ENCODE assay signal across 1 cellular context in genomic region chr1:225695578-225696332, GRCh38.
TF ChIP-seq lines count a peak whose summit lies in the region.

No MANE protein-coding gene starts in this region.

TF ChIP-seq in HEK293, 187 proteins besides CTCF, POLR2A, EP300 and RAD21 (continued from another document):
- TF ChIP-seq PRDM2 (tag by site-specific recombination; IDR thresholded peaks at IDR 0.05; ENCODE audit: borderline replicate concordance) (no peak), ZNF280D (tag by site-specific recombination; IDR thresholded peaks at IDR 0.05) (no peak), ZNF777 (tag by site-specific recombination; IDR thresholded peaks at IDR 0.05; ENCODE audit: borderline replicate concordance) (no peak), ZNF362 (tag by site-specific recombination; IDR thresholded peaks at IDR 0.05) (no peak), ZNF830 (tag by site-specific recombination; IDR thresholded peaks at IDR 0.05; ENCODE audit: low read depth) (no peak), HIC1 (tag by site-specific recombination; IDR thresholded peaks at IDR 0.05) (no peak), INSM2 (tag by site-specific recombination; IDR thresholded peaks at IDR 0.05) (no peak), ZNF791 (tag by site-specific recombination; IDR thresholded peaks at IDR 0.05) (no peak), ZNF169 (tag by site-specific recombination; IDR thresholded peaks at IDR 0.05) (no peak), ZNF629 (tag by site-specific recombination; IDR thresholded peaks at IDR 0.05) (no peak), ZNF76 (tag by site-specific recombination; IDR thresholded peaks at IDR 0.05; ENCODE audit: borderline replicate concordance, low read depth) (no peak), KLF16 (tag by site-specific recombination; IDR thresholded peaks at IDR 0.05) (no peak), ZNF654 (tag by site-specific recombination; IDR thresholded peaks at IDR 0.05; ENCODE audit: low read depth) (no peak), ZNF488 (tag by site-specific recombination; IDR thresholded peaks at IDR 0.05) (no peak), MEIS1 (CRISPR knock-in tag; IDR thresholded peaks at IDR 0.05; ENCODE audit: borderline replicate concordance) (no peak), ZNF341 (tag by site-specific recombination; IDR thresholded peaks at IDR 0.05; ENCODE audit: low read depth) (0 out of 2 replicates have a peak, but pooled peaks have one; percentile 15), ZNF24 (tag by site-specific recombination; IDR thresholded peaks at IDR 0.05) (no peak), BCL11A (tag by site-specific recombination; IDR thresholded peaks at IDR 0.05; ENCODE audit: low read depth) (no peak), ZNF423 (tag by site-specific recombination; IDR thresholded peaks at IDR 0.05) (no peak), ZBTB7A (tag by site-specific recombination; IDR thresholded peaks at IDR 0.05; ENCODE audit: low read depth) (no peak), ZNF16 (tag by site-specific recombination; IDR thresholded peaks at IDR 0.05; ENCODE audit: low read depth) (no peak), ZNF610 (tag by site-specific recombination; IDR thresholded peaks at IDR 0.05; ENCODE audit: borderline replicate concordance) (no peak), ZNF792 (tag by site-specific recombination; IDR thresholded peaks at IDR 0.05) (no peak), PRDM1 (tag by site-specific recombination; IDR thresholded peaks at IDR 0.05) (no peak), ZNF366 (tag by site-specific recombination; conservative IDR thresholded peaks at IDR 0.05) (no peak), ZNF621 (tag by site-specific recombination; IDR thresholded peaks at IDR 0.05) (no peak), ZNF677 (tag by site-specific recombination; IDR thresholded peaks at IDR 0.05) (no peak), ZNF510 (tag by site-specific recombination; IDR thresholded peaks at IDR 0.05; ENCODE audit: insufficient replicate concordance) (no peak), KLF9 (tag by site-specific recombination; IDR thresholded peaks at IDR 0.05; ENCODE audit: low read depth) (no peak), ATF2 (tag by site-specific recombination; IDR thresholded peaks at IDR 0.05; ENCODE audit: low read depth) (no peak)
